In genomic region chr14:67514203-67514607, GRCh38 we compare ENCODE assay signal across 8 cellular contexts. TPM values are rescaled to one million over a fixed set of nuclear protein-coding genes. Genes with fewer than 3 reads are reported as not detected.
DNase-seq lines count a peak whose midpoint lies in the region; ATAC-seq and TF ChIP-seq lines count a peak whose summit lies in the region.

No MANE protein-coding gene starts in this region.

- H3K27ac Mint-ChIP-seq in T-cell, result peak overlapping the region; percentile 91 to 94
- H3K27ac Mint-ChIP-seq in glutamatergic neuron (ENCODE audit: unreplicated experiment), result peak overlapping the region; percentile 93

- peak overlapping the region; percentile 83 to 99 (median 94) for H3K4me3 ChIP-seq in sigmoid colon

- H3K27ac ChIP-seq in sigmoid colon, result peak overlapping the region; percentile 70 to 78 (median 76)

- H3K36me3 Mint-ChIP-seq in T-cell (no peaks in the 10 kb centered on the region), glutamatergic neuron (ENCODE audit: unreplicated experiment) (no peaks in the 10 kb centered on the region)

- H3K27me3 Mint-ChIP-seq in T-cell, result no peaks in the 10 kb centered on the region
- peaks cover 7% of the 10 kb centered on the region for H3K27me3 Mint-ChIP-seq in glutamatergic neuron (ENCODE audit: unreplicated experiment)

- in situ Hi-C loops in GM13977 (cut with MboI; ENCODE audit: low pct_unique_long_range_greater_than_20kb, low sequenced_read_pairs, unreplicated experiment), result no loop called here

- DNase-seq in GM13977 (ENCODE audit: low spot score) (peak; percentile 32), T-cell (no peak), glutamatergic neuron (no peak), sigmoid colon (no peak), SHP77 treated with DMSO at 0.1 percent for 48 hours (lab: John Stamatoyannopoulos, UW) (no peak), AML-193 (lab: John Stamatoyannopoulos, UW) (no peak)

- TF ChIP-seq EP300 in sigmoid colon (IDR thresholded peaks at IDR 0.05), result no peak

- H3K36me3 ChIP-seq in sigmoid colon, result no peaks in the 10 kb centered on the region

- POLR2A ChIA-PET in T-cell (lab: Charles Lee), result no interaction called here

- H3K27me3 ChIP-seq in sigmoid colon, result no peaks in the 10 kb centered on the region

- no peaks in the 10 kb centered on the region for H3K9me3 ChIP-seq in sigmoid colon

- peaks cover 0 to 24% (median 18%) of the 10 kb centered on the region in 4 donors for H3K4me1 ChIP-seq in sigmoid colon

- 16 to 59% methylated on average over 9 of the region's 9 CpGs for WGBS in sigmoid colon, 2 donors

- peaks cover 7 to 37% (median 32%) of the 10 kb centered on the region in 3 donors for H3K4me1 Mint-ChIP-seq in T-cell
- H3K4me1 Mint-ChIP-seq in glutamatergic neuron (ENCODE audit: low read depth, unreplicated experiment), result peaks cover 11% of the 10 kb centered on the region

- TF ChIP-seq POLR2A in sigmoid colon (IDR thresholded peaks at IDR 0.05), result no peak

- TF ChIP-seq CTCF in GM13977 (IDR thresholded peaks at IDR 0.05; ENCODE audit: extremely low read depth, insufficient read depth, missing control alignments) (no peak), glutamatergic neuron (IDR thresholded peaks at IDR 0.05; ENCODE audit: partially characterized antibody, unreplicated experiment) (no peak), sigmoid colon (IDR thresholded peaks at IDR 0.05) (no peak)

- intact Hi-C loops in sigmoid colon (cut with DNase I), result loop anchor here (5.0 to 10.0 kb wide), 2 partner anchors 87 to 191 kb away; partner anchors contain the start of gene RDH12

- H3K9me3 Mint-ChIP-seq in T-cell (no peaks in the 10 kb centered on the region), glutamatergic neuron (ENCODE audit: unreplicated experiment) (peaks cover 8% of the 10 kb centered on the region)

- ATAC-seq in T-cell (replicated peaks in 1 of 4) (no peak), GM21528 (IDR thresholded peaks at IDR 0.05; ENCODE audit: low FRiP score, unreplicated experiment) (no peak), esophagus mucosa (no peak)

- H3K4me3 Mint-ChIP-seq in T-cell (peak overlapping the region; percentile 86 to 90 (median 88)), glutamatergic neuron (ENCODE audit: unreplicated experiment) (peak overlapping the region; percentile 77)

- CTCF ChIA-PET in T-cell (lab: Charles Lee), result no interaction called here

RNA-seq across cellular contexts. Expression of gene PLEKHH1, which starts 18.9 kb away (rescaled TPM):
- total RNA-seq in T-cell (1 to 10 TPM in 1 of 5 donors, under 1 TPM in 4; 0.20 to 1.0 (median 0.58) TPM), glutamatergic neuron (ENCODE audit: unreplicated experiment) (32.4 TPM), sigmoid colon (1 to 10 TPM; 2.0 to 8.0 (median 2.9) TPM), esophagus mucosa (4.5 TPM)
- polyA plus RNA-seq in sigmoid colon, result 10 to 100 TPM; 10.8 to 25.3 (median 12.3) TPM

RNA-seq across cellular contexts. Expression of gene TMEM229B, which starts 25.7 kb away (rescaled TPM):
- 10 to 100 TPM; 19.0 to 41.7 (median 32.3) TPM for total RNA-seq in T-cell
- total RNA-seq in glutamatergic neuron (ENCODE audit: unreplicated experiment), result 7.5 TPM
- total RNA-seq in sigmoid colon, result 10 to 100 TPM in 1 of 4 donors, 1 to 10 TPM in 3; 5.6 to 16.4 (median 6.1) TPM
- 1 to 10 TPM; 1.2 to 8.0 (median 4.4) TPM for polyA plus RNA-seq in sigmoid colon
- 0.80 TPM for total RNA-seq in esophagus mucosa
